In the genomic region with DNA sequence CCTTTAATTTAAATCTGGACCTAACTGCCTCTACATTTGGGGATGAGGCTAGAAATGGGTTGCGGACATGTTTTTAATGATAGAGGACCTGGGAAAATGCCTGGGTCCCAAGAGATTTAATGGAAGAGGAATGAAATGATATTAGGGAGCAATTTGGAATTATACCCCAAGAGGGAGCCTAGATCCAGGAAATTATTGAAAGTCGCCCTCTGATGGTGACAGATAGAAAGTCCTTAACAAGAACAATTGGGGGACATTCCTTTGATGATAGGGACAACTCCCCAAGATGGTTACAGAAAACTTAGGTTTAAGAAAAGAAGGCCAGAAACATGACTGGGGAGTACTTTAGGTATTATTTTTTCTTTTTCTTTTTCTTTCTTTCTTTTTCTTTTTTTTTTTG, we compare ENCODE assay signal across 1 cellular context.
TF ChIP-seq lines count a peak whose summit lies in the region.

No MANE protein-coding gene starts in this region.

TF ChIP-seq in HepG2, 621 proteins besides CTCF, POLR2A, EP300 and RAD21:
- TF ChIP-seq, protein P1, sequence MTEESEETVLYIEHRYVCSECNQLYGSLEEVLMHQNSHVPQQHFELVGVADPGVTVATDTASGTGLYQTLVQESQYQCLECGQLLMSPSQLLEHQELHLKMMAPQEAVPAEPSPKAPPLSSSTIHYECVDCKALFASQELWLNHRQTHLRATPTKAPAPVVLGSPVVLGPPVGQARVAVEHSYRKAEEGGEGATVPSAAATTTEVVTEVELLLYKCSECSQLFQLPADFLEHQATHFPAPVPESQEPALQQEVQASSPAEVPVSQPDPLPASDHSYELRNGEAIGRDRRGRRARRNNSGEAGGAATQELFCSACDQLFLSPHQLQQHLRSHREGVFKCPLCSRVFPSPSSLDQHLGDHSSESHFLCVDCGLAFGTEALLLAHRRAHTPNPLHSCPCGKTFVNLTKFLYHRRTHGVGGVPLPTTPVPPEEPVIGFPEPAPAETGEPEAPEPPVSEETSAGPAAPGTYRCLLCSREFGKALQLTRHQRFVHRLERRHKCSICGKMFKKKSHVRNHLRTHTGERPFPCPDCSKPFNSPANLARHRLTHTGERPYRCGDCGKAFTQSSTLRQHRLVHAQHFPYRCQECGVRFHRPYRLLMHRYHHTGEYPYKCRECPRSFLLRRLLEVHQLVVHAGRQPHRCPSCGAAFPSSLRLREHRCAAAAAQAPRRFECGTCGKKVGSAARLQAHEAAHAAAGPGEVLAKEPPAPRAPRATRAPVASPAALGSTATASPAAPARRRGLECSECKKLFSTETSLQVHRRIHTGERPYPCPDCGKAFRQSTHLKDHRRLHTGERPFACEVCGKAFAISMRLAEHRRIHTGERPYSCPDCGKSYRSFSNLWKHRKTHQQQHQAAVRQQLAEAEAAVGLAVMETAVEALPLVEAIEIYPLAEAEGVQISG (CRISPR knock-in tag; IDR thresholded peaks at IDR 0.05), result no peak
- peak; percentile 54 for TF ChIP-seq STAG1 (CRISPR knock-in tag; IDR thresholded peaks at IDR 0.05)
- TF ChIP-seq RBM39 (IDR thresholded peaks at IDR 0.05; ENCODE audit: low read depth, low read length, poor library complexity, severe bottlenecking), result no peak
- TF ChIP-seq, protein P2, sequence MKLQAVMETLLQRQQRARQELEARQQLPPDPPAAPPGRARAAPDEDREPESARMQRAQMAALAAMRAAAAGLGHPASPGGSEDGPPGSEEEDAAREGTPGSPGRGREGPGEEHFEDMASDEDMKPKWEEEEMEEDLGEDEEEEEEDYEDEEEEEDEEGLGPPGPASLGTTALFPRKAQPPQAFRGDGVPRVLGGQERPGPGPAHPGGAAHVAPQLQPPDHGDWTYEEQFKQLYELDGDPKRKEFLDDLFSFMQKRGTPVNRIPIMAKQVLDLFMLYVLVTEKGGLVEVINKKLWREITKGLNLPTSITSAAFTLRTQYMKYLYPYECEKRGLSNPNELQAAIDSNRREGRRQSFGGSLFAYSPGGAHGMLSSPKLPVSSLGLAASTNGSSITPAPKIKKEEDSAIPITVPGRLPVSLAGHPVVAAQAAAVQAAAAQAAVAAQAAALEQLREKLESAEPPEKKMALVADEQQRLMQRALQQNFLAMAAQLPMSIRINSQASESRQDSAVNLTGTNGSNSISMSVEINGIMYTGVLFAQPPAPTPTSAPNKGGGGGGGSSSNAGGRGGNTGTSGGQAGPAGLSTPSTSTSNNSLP (IDR thresholded peaks at IDR 0.05; ENCODE audit: low read depth, low read length), result peak; percentile 89; the same call in 1 of the 2 replicates
- no peak for TF ChIP-seq FOSL2 (CRISPR knock-in tag; IDR thresholded peaks at IDR 0.05)
- peak; percentile 27; the same call in 1 of the 2 replicates for TF ChIP-seq SMC3 (IDR thresholded peaks at IDR 0.05; ENCODE audit: low read length)
